Comparison of ENCODE assay signal across 1 cellular context in genomic region chr1:26690576-26691031, GRCh38.
TF ChIP-seq lines count a peak whose summit lies in the region.

No MANE protein-coding gene starts in this region.

TF ChIP-seq in K562, 482 proteins besides CTCF, POLR2A, EP300 and RAD21 (continued from another document):
- TF ChIP-seq PHF8 (IDR thresholded peaks at IDR 0.05; ENCODE audit: borderline replicate concordance, low read length) (no peak), BCOR (IDR thresholded peaks at IDR 0.05) (no peak), ZBTB33 (CRISPR knock-in tag; IDR thresholded peaks at IDR 0.05) (no peak), MECOM (CRISPR knock-in tag; IDR thresholded peaks at IDR 0.05) (no peak), RNF2 (IDR thresholded peaks at IDR 0.05) (no peak), ZNF507 (tag; conservative IDR thresholded peaks at IDR 0.05) (no peak), ZNF592 (IDR thresholded peaks at IDR 0.05) (0 out of 2 replicates have a peak, but pooled peaks have one; percentile 69), GABPB2 (CRISPR knock-in tag; conservative IDR thresholded peaks at IDR 0.05) (no peak), POLR2AphosphoS2 (IDR thresholded peaks at IDR 0.05; ENCODE audit: low read length) (no peak), SOX6 (IDR thresholded peaks at IDR 0.05) (0 out of 2 replicates have a peak, but pooled peaks have one; percentile 4), MAX (CRISPR knock-in tag; IDR thresholded peaks at IDR 0.05) (no peak), ZNF639 (CRISPR knock-in tag; conservative IDR thresholded peaks at IDR 0.05 in 1 of 2, IDR thresholded peaks at IDR 0.05 in 1 of 2) (0 out of 4 replicates have a peak, but pooled peaks of 1 of the 2 experiments have one; percentile 58), BRD4 (IDR thresholded peaks at IDR 0.05) (peak; percentile 84; the same call in 1 of the 2 replicates), NFRKB (IDR thresholded peaks at IDR 0.05; ENCODE audit: low read depth) (peak; percentile 60), SMARCA5 (IDR thresholded peaks at IDR 0.05) (no peak; the same call in 1 of the 2 replicates), RAD51 (IDR thresholded peaks at IDR 0.05; ENCODE audit: borderline replicate concordance, low read depth) (no peak), MTA3 (IDR thresholded peaks at IDR 0.05; ENCODE audit: borderline replicate concordance) (no peak), CREBBP (IDR thresholded peaks at IDR 0.05; ENCODE audit: low read depth, low read length) (no peak), ZNF311 (CRISPR knock-in tag; IDR thresholded peaks at IDR 0.05) (0 out of 2 replicates have a peak, but pooled peaks have one; percentile 46), CBX3 (IDR thresholded peaks at IDR 0.05; ENCODE audit: borderline replicate concordance in 1 of 2, low read length in 2 of 2) (no peak)
TF ChIP-seq in K562: peak in this region for 29.
